8 cellular contexts compared by ENCODE assay signal in the genomic region with DNA sequence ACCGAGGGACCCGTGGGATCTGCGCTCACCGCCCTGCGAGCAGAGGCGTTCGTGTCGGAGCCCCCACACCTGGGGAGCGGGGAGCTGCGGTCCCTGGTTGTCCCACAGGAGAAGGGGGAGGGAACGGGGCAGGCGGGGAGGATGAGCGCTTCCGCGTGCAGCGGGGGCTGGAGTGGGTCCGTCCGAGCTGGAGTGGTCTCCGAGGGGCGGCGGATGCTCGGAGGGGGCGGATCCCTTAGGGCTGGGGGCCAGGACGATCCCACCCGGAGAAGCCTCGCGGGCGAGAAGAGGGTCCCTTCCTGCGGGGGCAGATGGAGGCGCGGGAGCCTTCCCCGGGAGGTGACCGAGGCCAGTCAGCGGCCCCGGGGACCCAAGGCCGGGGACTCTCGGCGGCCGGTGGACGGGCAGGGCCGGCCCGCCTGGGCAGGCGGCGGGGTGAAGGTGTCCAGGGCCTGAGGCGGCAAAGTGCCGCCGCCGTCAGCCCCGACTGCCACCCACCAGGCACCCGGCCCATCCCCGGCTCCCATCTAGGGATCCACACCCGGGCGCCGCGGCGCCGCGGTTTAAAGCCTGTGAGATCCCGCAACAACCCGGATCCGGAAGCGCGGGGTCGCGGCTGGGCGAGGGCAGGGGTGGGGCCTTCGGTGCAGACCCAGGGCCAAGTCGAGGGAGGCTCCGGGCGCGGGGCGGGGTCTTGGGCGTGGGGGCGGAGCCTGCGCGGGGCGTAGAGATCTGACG.
A peak's percentile ranks its signal among the peaks of the same experiment; 100 is the strongest.
DNase-seq lines count a peak whose midpoint lies in the region; TF ChIP-seq lines count a peak whose summit lies in the region.

No MANE protein-coding gene starts in this region.

- H3K4me3 ChIP-seq in ACC112 (ENCODE audit: low read depth, low read length) (peak overlapping the region; percentile 76), neutrophil (ENCODE audit: low read depth in 1 of 2, low read length in 1 of 2) (peak overlapping the region; percentile 57 to 74)

- DNase-seq in GM19238 (ENCODE audit: insufficient read length, low spot score) (peak; percentile 98), HuH-7.5 (ENCODE audit: low spot score) (peak; percentile 96), RWPE1 (ENCODE audit: low spot score) (peak; percentile 90), germinal center (ENCODE audit: low spot score) (peak; percentile 93), substantia nigra (lab: John Stamatoyannopoulos, UW) (peak; percentile 35 to 94 (median 82))
- DNase-seq in activated naive CD4-positive, alpha-beta T cell treated with Interleukin-2 at 50 U/mL for 16 hours, result peak; percentile 90

- peaks cover 17% of the 10 kb centered on the region for H3K79me2 ChIP-seq in ACC112 (ENCODE audit: control insufficient read depth, insufficient read depth, low read length, unreplicated experiment)

- POLR2A ChIA-PET in RWPE1 (lab: Yijun Ruan, JAX; ENCODE audit: low non-redundant PET), result no interaction called here

- no peak for TF ChIP-seq CTCF in RWPE1 (conservative IDR thresholded peaks at IDR 0.05; ENCODE audit: low read depth)
- no peak for TF ChIP-seq CTCF in neutrophil (IDR thresholded peaks at IDR 0.05)

- no peaks in the 10 kb centered on the region for H3K9me3 ChIP-seq in neutrophil

- H2AFZ ChIP-seq in ACC112 (ENCODE audit: low read length, unreplicated experiment), result peak overlapping the region; percentile 3

- H3K27ac ChIP-seq in ACC112 (ENCODE audit: low read depth, low read length) (no peak overlapping the region), RWPE1 (peak overlapping the region; percentile 65), neutrophil (no peak overlapping the region), substantia nigra (ENCODE audit: low read depth, low read length, poor library complexity, severe bottlenecking) (peak overlapping the region; percentile 71)

- H3K36me3 ChIP-seq in ACC112 (ENCODE audit: insufficient read depth, low read length) (no peaks in the 10 kb centered on the region), neutrophil (peaks cover 9% of the 10 kb centered on the region)

- peaks cover 19% of the 10 kb centered on the region for H3K4me1 ChIP-seq in ACC112 (ENCODE audit: control insufficient read depth, insufficient read depth, low read length, unreplicated experiment)
- H3K4me1 ChIP-seq in neutrophil (ENCODE audit: control insufficient read depth in 1 of 2, insufficient read depth in 1 of 2, low read depth in 1 of 2, low read length in 1 of 2), result peaks cover 18 to 20% of the 10 kb centered on the region in 2 experiments

- CTCF ChIA-PET in RWPE1 (lab: Yijun Ruan, JAX), result no interaction called here

- H3K27me3 ChIP-seq in ACC112 (ENCODE audit: insufficient read depth, low read length) (peaks cover 7% of the 10 kb centered on the region; the same call in 1 of the 2 replicates), neutrophil (peaks cover 60% of the 10 kb centered on the region)

Comparison
In these comparisons a context has a peak if more than half of its experiments do, and no peak if none do; other contexts are left out.
1. H3K27ac ChIP-seq: peak in RWPE1 (single experiment) and substantia nigra (single experiment); none in ACC112 (single experiment) and neutrophil (single experiment).
2. Peak in every context shown above with its lines, with median percentiles within 50 percentile points of each other: DNase-seq.